16 cellular contexts compared by ENCODE assay signal in genomic region chr20:1721687-1722512, GRCh38.
DNase-seq lines count a peak whose midpoint lies in the region; ATAC-seq and TF ChIP-seq lines count a peak whose summit lies in the region.
"Had no signal": no experiment of that assay in that cellular context is flagged by ENCODE, and none has a peak within 500 bp of the region (broad histone marks: within the 10 kb centered on the region; RNA-seq: fewer than 3 reads in every experiment).

No MANE protein-coding gene starts in this region.

- peaks cover 98% of the 10 kb centered on the region for H3K27me3 Mint-ChIP-seq in H9 (ENCODE audit: low read depth)

- intact Hi-C loops in PC-3 (cut with micrococcal nuclease) = no loop called here

- H3K14ac ChIP-seq in H9 (ENCODE audit: insufficient read depth, low read length) = no peak overlapping the region

- ATAC-seq in activated CD4-positive, CD25-positive, alpha-beta regulatory T cell treated with anti-CD3 and anti-CD28 coated beads, Interleukin-2, amount 50 U/mL, for 24 hours = peak; percentile 62 to 86
- ATAC-seq in PC-3 (no peak), GM21526 (IDR thresholded peaks at IDR 0.05; ENCODE audit: low FRiP score, unreplicated experiment) (no peak)

- peaks cover 14% of the 10 kb centered on the region for H3F3A ChIP-seq in PC-3 (ENCODE audit: low read length, unreplicated experiment)

- H3K56ac ChIP-seq in H9 (ENCODE audit: insufficient read length, low read depth, low read length) = no peak overlapping the region
- no peak overlapping the region for H3K56ac ChIP-seq in mesendoderm (ENCODE audit: low read length)

- H4K20me1 ChIP-seq in H9 (ENCODE audit: control insufficient read depth, insufficient read depth, insufficient read length) (no peaks in the 10 kb centered on the region), PC-3 (ENCODE audit: low read length) (no peaks in the 10 kb centered on the region)

- H3T11ph ChIP-seq in H9 (ENCODE audit: low read length) = no peak overlapping the region

- no peaks in the 10 kb centered on the region for H3K9me2 ChIP-seq in PC-3 (replicated peaks; ENCODE audit: low read length)

- no peaks in the 10 kb centered on the region; a peak in 2 of 5 replicates for H3K9me3 Mint-ChIP-seq in H9

- H4K5ac ChIP-seq in H9 (ENCODE audit: insufficient read length, low read depth, low read length) (no peak overlapping the region), mesendoderm (ENCODE audit: low read length) (no peak overlapping the region)

- H3K36me3 ChIP-seq in PC-3 (ENCODE audit: low read depth, low read length) (0 out of 2 replicates have a peak, but pooled peaks cover 2% of the 10 kb centered on the region), mesendoderm (ENCODE audit: control insufficient read depth, insufficient read depth, low read length) (no peaks in the 10 kb centered on the region)
- H3K36me3 ChIP-seq: SJCRH30, thyroid gland had no signal

- peaks cover 12% of the 10 kb centered on the region; the same call in 1 of the 2 replicates for H3K27me3 ChIP-seq in H9 (ENCODE audit: insufficient read depth, low read length)
- no peaks in the 10 kb centered on the region for H3K27me3 ChIP-seq in PC-3 (ENCODE audit: low read length)
- no peaks in the 10 kb centered on the region for H3K27me3 ChIP-seq in mesendoderm (ENCODE audit: insufficient read depth, low read length, poor library complexity)
- H3K27me3 ChIP-seq: SJCRH30, thyroid gland had no signal

- no peak overlapping the region for H2AFZ ChIP-seq in H9 (ENCODE audit: low read length)
- no peak overlapping the region for H2AFZ ChIP-seq in PC-3 (ENCODE audit: low read length)
- H2AFZ ChIP-seq: parathyroid adenoma had no signal

- H3K79me2 ChIP-seq in H9 (ENCODE audit: insufficient read depth, low read length) (no peaks in the 10 kb centered on the region), PC-3 (ENCODE audit: low read length) (peaks cover under 1% of the 10 kb centered on the region; the same call in 1 of the 2 replicates), mesendoderm (ENCODE audit: control insufficient read depth, insufficient read depth, low read length) (no peaks in the 10 kb centered on the region)
- H3K79me2 ChIP-seq: parathyroid adenoma had no signal

- no peak overlapping the region for H4K91ac ChIP-seq in H9 (ENCODE audit: insufficient read length, low read depth, low read length)

- CTCF ChIA-PET in PC-3 (lab: Charles Lee) = no interaction called here

- no peak overlapping the region; a peak in 1 of 7 replicates for H3K27ac Mint-ChIP-seq in H9

- no TSS peak for BruUV-seq in PC-3 (replicated peaks; lab: Mats Ljungman, UMichigan)

- H2AK5ac ChIP-seq in H9 (ENCODE audit: insufficient read length, low read length) = peak overlapping the region; percentile 26
- H2AK5ac ChIP-seq in mesendoderm (ENCODE audit: low read length) = no peak overlapping the region

- no peak overlapping the region for H3K18ac ChIP-seq in H9 (ENCODE audit: insufficient read length, low read depth, low read length)
- no peak overlapping the region for H3K18ac ChIP-seq in mesendoderm (ENCODE audit: low read length)

- peak overlapping the region; percentile 18 to 26; a peak in 2 of 5 replicates for H3K4me3 Mint-ChIP-seq in H9

- H3K4me1 ChIP-seq in H9 (ENCODE audit: insufficient read depth, low read length) = peaks cover 19% of the 10 kb centered on the region
- H3K4me1 ChIP-seq in PC-3 (ENCODE audit: insufficient read depth, low read length) = peaks cover 55% of the 10 kb centered on the region
- H3K4me1 ChIP-seq in mesendoderm (ENCODE audit: control insufficient read depth, low read depth, low read length) = no peaks in the 10 kb centered on the region
- H3K4me1 ChIP-seq: parathyroid adenoma, SJCRH30, thyroid gland had no signal

- DNase-seq in activated CD4-positive, CD25-positive, alpha-beta regulatory T cell treated with anti-CD3 and anti-CD28 coated beads, Interleukin-2, amount 50 U/mL, for 72 hours = no peak
- DNase-seq in H9 (peak; percentile 93), PC-3 (peak; percentile 73), mesendoderm (peak; percentile 16), NCI-H128 (lab: John Stamatoyannopoulos, UW; ENCODE audit: unreplicated experiment) (no peak)
- DNase-seq in activated CD4-positive, alpha-beta T cell treated with anti-CD3 and anti-CD28 coated beads for 4 hours = no peak
- DNase-seq: anterior cingulate cortex; dermis blood vessel endothelial cell; NCI-H146; NCI-H526 treated with DMSO at 0.1 percent for 48 hours; SJCRH30; stimulated activated CD4-positive, alpha-beta T cell treated with anti-CD3 and anti-CD28 coated beads, Interleukin-12 subunit alpha, Interleukin-12 subunit beta, amount 100 ng/mL, for 4 hours; thyroid gland had no signal

- no peaks in the 10 kb centered on the region for H3K23me2 ChIP-seq in H9 (ENCODE audit: insufficient read length, low read depth, low read length, poor library complexity, severe bottlenecking)

- no peak overlapping the region for H3K9ac ChIP-seq in H9 (ENCODE audit: extremely low read depth, insufficient read length, low read length)
- H3K9ac ChIP-seq in PC-3 (ENCODE audit: low read length) = peak overlapping the region; percentile 55
- no peak overlapping the region for H3K9ac ChIP-seq in mesendoderm (ENCODE audit: low read length)
- H3K9ac ChIP-seq: parathyroid adenoma had no signal

- WGBS in H9 (ENCODE audit: extremely low coverage, insufficient read length, low lambda C conversion rate) = no CpG with 5 or more reads among the region's 6 CpGs
- no CpG with 5 or more reads among the region's 6 CpGs for WGBS in mesendoderm (ENCODE audit: extremely low coverage, insufficient coverage, low lambda C conversion rate)

- H3K4me3 ChIP-seq in PC-3 (ENCODE audit: low read length) (no peak overlapping the region), mesendoderm (ENCODE audit: low read length) (no peak overlapping the region)
- H3K4me3 ChIP-seq: SJCRH30, thyroid gland had no signal

- no peak overlapping the region for H3K23ac ChIP-seq in H9 (ENCODE audit: insufficient read length, low read depth, low read length)
- no peak overlapping the region for H3K23ac ChIP-seq in mesendoderm (ENCODE audit: low read length)

- H2BK5ac ChIP-seq in H9 (ENCODE audit: insufficient read length, low read length) (no peak overlapping the region), mesendoderm (ENCODE audit: low read length) (no peak overlapping the region)

- H2BK20ac ChIP-seq in H9 (ENCODE audit: low read depth, low read length, poor library complexity, severe bottlenecking) = no peak overlapping the region

- POLR2A ChIA-PET in PC-3 (lab: Charles Lee; ENCODE audit: unreplicated experiment) = no interaction called here

- no peaks in the 10 kb centered on the region for H3K79me1 ChIP-seq in H9 (ENCODE audit: insufficient read depth, low read depth, low read length, poor library complexity, severe bottlenecking)
- no peaks in the 10 kb centered on the region for H3K79me1 ChIP-seq in mesendoderm (ENCODE audit: low read length)

- H2BK15ac ChIP-seq in H9 (ENCODE audit: low read depth, low read length) = no peak overlapping the region
- no peak overlapping the region for H2BK15ac ChIP-seq in mesendoderm (replicated peaks; ENCODE audit: low read depth)

- H3K27ac ChIP-seq in H9 (ENCODE audit: insufficient read length, low read depth, low read length) (no peak overlapping the region), PC-3 (ENCODE audit: low read length) (peak overlapping the region; percentile 97), mesendoderm (ENCODE audit: low read depth, low read length) (no peak overlapping the region)
- H3K27ac ChIP-seq: parathyroid adenoma, SJCRH30, thyroid gland had no signal

- no peak overlapping the region for H2BK12ac ChIP-seq in H9 (ENCODE audit: insufficient read length, low read depth, low read length)

- H3K9me3 ChIP-seq in H9 (ENCODE audit: control insufficient read depth, low read depth, low read length) = no peaks in the 10 kb centered on the region
- H3K9me3 ChIP-seq in PC-3 (ENCODE audit: low read length) = 0 out of 2 replicates have a peak, but pooled peaks cover 9% of the 10 kb centered on the region
- H3K9me3 ChIP-seq: SJCRH30, thyroid gland had no signal

- H3K4me2 ChIP-seq in H9 (ENCODE audit: insufficient read depth, insufficient read length, low read length) (peak overlapping the region; percentile 4), PC-3 (ENCODE audit: low read length) (no peak overlapping the region), mesendoderm (ENCODE audit: low read length) (no peak overlapping the region)

- no peak overlapping the region for H3K4ac ChIP-seq in H9 (ENCODE audit: low read depth, low read length)
- H3K4ac ChIP-seq in mesendoderm (ENCODE audit: low read depth, low read length) = no peak overlapping the region

- H2BK120ac ChIP-seq in H9 (ENCODE audit: low read depth, low read length, poor library complexity, severe bottlenecking) (no peak overlapping the region), mesendoderm (ENCODE audit: low read depth, low read length) (no peak overlapping the region)

- TF ChIP-seq CTCF in H9 (conservative IDR thresholded peaks at IDR 0.05) (no peak), PC-3 (conservative IDR thresholded peaks at IDR 0.05; ENCODE audit: low read depth, low read length) (no peak)

- H4K8ac ChIP-seq in H9 (replicated peaks; ENCODE audit: insufficient read length, low read depth, low read length) = no peak overlapping the region
- H4K8ac ChIP-seq in mesendoderm (ENCODE audit: low read depth, low read length) = no peak overlapping the region

- H3K36me3 Mint-ChIP-seq in H9 (ENCODE audit: insufficient read depth in 1 of 3, low read depth in 3 of 3) = peaks cover 0 to 3% (median 0%) of the 10 kb centered on the region in 3 experiments; a peak in 2 of 7 replicates

- H3K4me1 Mint-ChIP-seq in H9 = peaks cover 22 to 29% of the 10 kb centered on the region in 2 experiments

Comparison
In these comparisons a context has a peak if more than half of its experiments do, and no peak if none do; other contexts are left out.
1. ATAC-seq: peak in activated CD4-positive, CD25-positive, alpha-beta regulatory T cell treated with anti-CD3 and anti-CD28 coated beads, Interleukin-2, amount 50 U/mL, for 24 hours (2 of 2); none in PC-3 (single experiment) and GM21526 (single experiment).
2. DNase-seq: peak in H9 (single experiment), PC-3 (single experiment) and mesendoderm (single experiment); none in activated CD4-positive, CD25-positive, alpha-beta regulatory T cell treated with anti-CD3 and anti-CD28 coated beads, Interleukin-2, amount 50 U/mL, for 72 hours (single experiment), NCI-H128 (single experiment) and activated CD4-positive, alpha-beta T cell treated with anti-CD3 and anti-CD28 coated beads for 4 hours (0 of 2).